ENCODE assay signal across 8 cellular contexts in genomic region chr10:97291357-97292096, GRCh38. TPM values are rescaled to one million over a fixed set of nuclear protein-coding genes. Genes with fewer than 3 reads are reported as not detected.
A peak's percentile ranks its signal among the peaks of the same experiment; 100 is the strongest.
DNase-seq lines count a peak whose midpoint lies in the region; ATAC-seq lines count a peak whose summit lies in the region.

No MANE protein-coding gene starts in this region.

- H3K36me3 ChIP-seq in ectodermal cell (ENCODE audit: control insufficient read depth, insufficient read depth, low read length) (peaks cover 3% of the 10 kb centered on the region), muscle layer of duodenum (ENCODE audit: control insufficient read depth in 1 of 2, insufficient read depth in 2 of 2, low read length in 2 of 2) (peaks cover 0 to 4% of the 10 kb centered on the region in 2 donors)

- H3K4me1 ChIP-seq in ectodermal cell (ENCODE audit: control insufficient read depth, insufficient read depth, low read length) (no peaks in the 10 kb centered on the region), muscle layer of duodenum (ENCODE audit: control insufficient read depth in 1 of 2, insufficient read depth in 2 of 2, low read length in 2 of 2) (peaks cover 4% of the 10 kb centered on the region in 2 donors)

- 70 to 73% methylated on average over 25 of the region's 25 CpGs for WGBS in ectodermal cell, 2 experiments

- H3K4me3 ChIP-seq in ectodermal cell (ENCODE audit: insufficient read depth, low read depth, low read length) = peak overlapping the region; percentile 95
- H3K4me3 ChIP-seq in muscle layer of duodenum (ENCODE audit: low read depth in 1 of 2, low read length in 2 of 2) = peak overlapping the region; percentile 96 to 99

- peak; percentile 46 for DNase-seq in DMS53 treated with DMSO at 0.1 percent for 48 hours (lab: John Stamatoyannopoulos, UW; ENCODE audit: unreplicated experiment)
- peak; percentile 82 for DNase-seq in NCI-H82 (lab: John Stamatoyannopoulos, UW)
- no peak for DNase-seq in middle frontal gyrus (ENCODE audit: extremely low spot score, low spot score)
- no peak for DNase-seq in activated effector memory CD4-positive, alpha-beta T cell treated with Interleukin-2 at 50 U/mL for 16 hours
- no peak for DNase-seq in dermis blood vessel endothelial cell

- H3K9me3 ChIP-seq in ectodermal cell (ENCODE audit: control insufficient read depth, low read length) (no peaks in the 10 kb centered on the region), muscle layer of duodenum (ENCODE audit: control insufficient read depth in 1 of 2, low read length in 2 of 2) (no peaks in the 10 kb centered on the region)

- ATAC-seq in HG02759 (IDR thresholded peaks at IDR 0.05; ENCODE audit: unreplicated experiment) = no peak

- H3K27ac ChIP-seq in ectodermal cell (ENCODE audit: insufficient read depth, low read depth, low read length, poor library complexity, severe bottlenecking) (peak overlapping the region; percentile 98), muscle layer of duodenum (ENCODE audit: low read length) (peak overlapping the region; percentile 85)

- H3K27me3 ChIP-seq in ectodermal cell (ENCODE audit: control insufficient read depth, insufficient read depth, low read length, poor library complexity, severe bottlenecking) (no peaks in the 10 kb centered on the region), muscle layer of duodenum (ENCODE audit: low read depth, low read length) (no peaks in the 10 kb centered on the region)

RNA-seq across cellular contexts. Expression of gene ARHGAP19, which starts 0.9 kb away (rescaled TPM):
- polyA plus RNA-seq in ectodermal cell (2013, experiment 1 of 4) = 35.1 TPM
- polyA plus RNA-seq in ectodermal cell (2013, experiment 2 of 4) = 32.4 TPM
- polyA plus RNA-seq in ectodermal cell (2013, experiment 3 of 4) = 30.0 TPM
- 30.6 TPM for polyA plus RNA-seq in ectodermal cell (2013, experiment 4 of 4)
- total RNA-seq in dermis blood vessel endothelial cell = 11.4 and 18.1 TPM in 2 replicates

RNA-seq across cellular contexts. Expression of gene FRAT1, which starts 27.5 kb away (rescaled TPM):
- polyA plus RNA-seq in ectodermal cell (2013, experiment 1 of 4) = 3.9 TPM
- polyA plus RNA-seq in ectodermal cell (2013, experiment 2 of 4) = 4.7 TPM
- 3.5 TPM for polyA plus RNA-seq in ectodermal cell (2013, experiment 3 of 4)
- 4.1 TPM for polyA plus RNA-seq in ectodermal cell (2013, experiment 4 of 4)
- total RNA-seq in dermis blood vessel endothelial cell = 5.4 and 6.6 TPM in 2 replicates

RNA-seq across cellular contexts. Expression of gene FRAT2, which starts 43.0 kb away (rescaled TPM):
- 14.5 TPM for polyA plus RNA-seq in ectodermal cell (2013, experiment 1 of 4)
- polyA plus RNA-seq in ectodermal cell (2013, experiment 2 of 4) = 15.1 TPM
- 11.2 TPM for polyA plus RNA-seq in ectodermal cell (2013, experiment 3 of 4)
- polyA plus RNA-seq in ectodermal cell (2013, experiment 4 of 4) = 13.9 TPM
- 17.1 and 28.8 TPM in 2 replicates for total RNA-seq in dermis blood vessel endothelial cell

Comparison
In these comparisons a context has a peak if more than half of its experiments do, and no peak if none do; other contexts are left out.
1. DNase-seq: peak in DMS53 treated with DMSO at 0.1 percent for 48 hours (single experiment) and NCI-H82 (single experiment); none in middle frontal gyrus (single experiment), activated effector memory CD4-positive, alpha-beta T cell treated with Interleukin-2 at 50 U/mL for 16 hours (single experiment) and dermis blood vessel endothelial cell (single experiment).